ENCODE assay signal across 19 cellular contexts in genomic region chr16:65410801-65411200, GRCh38.
A peak's percentile ranks its signal among the peaks of the same experiment; 100 is the strongest.
DNase-seq lines count a peak whose midpoint lies in the region; ATAC-seq and TF ChIP-seq lines count a peak whose summit lies in the region.
"Had no signal": no experiment of that assay in that cellular context is flagged by ENCODE, and none has a peak within 500 bp of the region (broad histone marks: within the 10 kb centered on the region; RNA-seq: fewer than 3 reads in every experiment).

No MANE protein-coding gene starts in this region.

- no peak overlapping the region for H2BK12ac ChIP-seq in mesenchymal stem cell (ENCODE audit: low read length in 2 of 2)

- H4K91ac ChIP-seq in mesenchymal stem cell (ENCODE audit: low read length), result no peak overlapping the region

- no peak overlapping the region for H3K9ac ChIP-seq in mesenchymal stem cell (ENCODE audit: low read length)
- H3K9ac ChIP-seq: BLaER1 had no signal

- H4K8ac ChIP-seq in mesenchymal stem cell (ENCODE audit: low read length), result no peak overlapping the region

- intact Hi-C loops in Calu3 (cut with micrococcal nuclease; ENCODE audit: unreplicated experiment), result no loop called here

- no peak overlapping the region for H3K4me2 ChIP-seq in mesenchymal stem cell (ENCODE audit: low read length, poor library complexity, severe bottlenecking)
- H3K4me2 ChIP-seq: BLaER1 had no signal

- no peak overlapping the region for H3K27ac Mint-ChIP-seq in Calu3 (ENCODE audit: unreplicated experiment)

- H3K79me1 ChIP-seq in mesenchymal stem cell (replicated peaks; ENCODE audit: low read length, poor library complexity, severe bottlenecking), result no peaks in the 10 kb centered on the region

- no peak overlapping the region for H2AK5ac ChIP-seq in mesenchymal stem cell (ENCODE audit: low read length, severe bottlenecking)

- peaks cover 12% of the 10 kb centered on the region for H3K9me3 Mint-ChIP-seq in Calu3 (ENCODE audit: low read depth, unreplicated experiment)

- H3K27me3 Mint-ChIP-seq in Calu3 (ENCODE audit: unreplicated experiment), result no peaks in the 10 kb centered on the region

- no peaks in the 10 kb centered on the region for H3K4me1 Mint-ChIP-seq in Calu3 (ENCODE audit: low read depth, unreplicated experiment)

- TF ChIP-seq CTCF in choroid plexus epithelial cell (conservative IDR thresholded peaks at IDR 0.05; ENCODE audit: low read depth, low read length) (no peak), Calu3 (IDR thresholded peaks at IDR 0.05; ENCODE audit: unreplicated experiment) (no peak)

- ATAC-seq in HG03108 (IDR thresholded peaks at IDR 0.05; ENCODE audit: unreplicated experiment), result no peak
- ATAC-seq: GM12878 had no signal

- no peaks in the 10 kb centered on the region for H3K36me3 ChIP-seq in mesenchymal stem cell (ENCODE audit: control insufficient read depth in 1 of 2, insufficient read depth in 2 of 2, low read depth in 1 of 2, low read length in 2 of 2)
- H3K36me3 ChIP-seq: BLaER1, Peyer's patch had no signal

- H3K4me3 Mint-ChIP-seq in Calu3 (ENCODE audit: low read depth, unreplicated experiment), result no peak overlapping the region

- H2AFZ ChIP-seq in mesenchymal stem cell (ENCODE audit: low read depth, low read length), result no peak overlapping the region

- no peak overlapping the region for H3K18ac ChIP-seq in mesenchymal stem cell (ENCODE audit: low read depth in 1 of 2, low read length in 2 of 2)

- no peak overlapping the region for H3K4ac ChIP-seq in mesenchymal stem cell (ENCODE audit: low read depth in 1 of 2, low read length in 2 of 2)

- H3K36me3 Mint-ChIP-seq in Calu3 (ENCODE audit: insufficient read depth, unreplicated experiment), result no peaks in the 10 kb centered on the region

- WGBS in mesenchymal stem cell, result 40% methylated on average over 3 of the region's 4 CpGs

- H3K4me3 ChIP-seq in choroid plexus epithelial cell (ENCODE audit: low read depth, low read length), result no peak overlapping the region
- H3K4me3 ChIP-seq in mesenchymal stem cell (ENCODE audit: insufficient read depth in 1 of 2, low read depth in 1 of 2, low read length in 2 of 2), result no peak overlapping the region
- H3K4me3 ChIP-seq: BLaER1, GM12878, Peyer's patch had no signal

- no peak overlapping the region for H3K27ac ChIP-seq in mesenchymal stem cell (ENCODE audit: low read length, poor library complexity, severe bottlenecking)
- H3K27ac ChIP-seq: BLaER1, Peyer's patch had no signal

- no TSS peak for BruUV-seq in Calu3 (replicated peaks; lab: Mats Ljungman, UMichigan)

- CTCF ChIA-PET in Calu3 (lab: Charles Lee), result no interaction called here

- no peak overlapping the region for H3K23ac ChIP-seq in mesenchymal stem cell (ENCODE audit: low read length in 2 of 2)

- H2BK120ac ChIP-seq in mesenchymal stem cell (ENCODE audit: low read depth, low read length), result no peak overlapping the region

- H3K14ac ChIP-seq in mesenchymal stem cell (ENCODE audit: low read length in 2 of 2), result no peak overlapping the region

- no peaks in the 10 kb centered on the region for H3K9me3 ChIP-seq in mesenchymal stem cell (ENCODE audit: control insufficient read depth, low read length)
- H3K9me3 ChIP-seq: BLaER1, Peyer's patch had no signal

- no peak overlapping the region for H2BK5ac ChIP-seq in mesenchymal stem cell (ENCODE audit: low read depth, low read length, poor library complexity, severe bottlenecking)

- no peaks in the 10 kb centered on the region for H3K4me1 ChIP-seq in mesenchymal stem cell (ENCODE audit: control insufficient read depth, insufficient read depth, low read depth, low read length)
- H3K4me1 ChIP-seq: Peyer's patch had no signal

- no peak overlapping the region for H2BK15ac ChIP-seq in mesenchymal stem cell (ENCODE audit: low read depth, poor library complexity, severe bottlenecking)

- DNase-seq in ELR (ENCODE audit: low read depth) (peak; percentile 30), RPMI7951 (ENCODE audit: low read depth) (peak; percentile 70), choroid plexus epithelial cell (ENCODE audit: low read depth) (peak; percentile 84), mesenchymal stem cell (peak; percentile 84), CD1c-positive myeloid dendritic cell (ENCODE audit: extremely low spot score) (no peak), NCI-H1694 treated with DMSO at 0.1 percent for 48 hours (lab: John Stamatoyannopoulos, UW) (no peak), Calu3 (no peak)
- DNase-seq: DMS153, KG1, NCI-H1105 treated with DMSO at 0.1 percent for 48 hours, NCI-H187 treated with DMSO at 0.1 percent for 48 hours, NCI-H2171, NCI-H774, Peyer's patch, SIG-M5, SW 1271 had no signal

- H3K27me3 ChIP-seq in mesenchymal stem cell (ENCODE audit: control insufficient read depth in 1 of 2, insufficient read depth in 1 of 2, low read length in 2 of 2), result no peaks in the 10 kb centered on the region
- H3K27me3 ChIP-seq: BLaER1, Peyer's patch had no signal

Comparison
In these comparisons a context has a peak if more than half of its experiments do, and no peak if none do; other contexts are left out.
1. DNase-seq: peak in ELR (single experiment), RPMI7951 (single experiment), choroid plexus epithelial cell (single experiment) and mesenchymal stem cell (single experiment); none in CD1c-positive myeloid dendritic cell (single experiment), NCI-H1694 treated with DMSO at 0.1 percent for 48 hours (single experiment) and Calu3 (single experiment).